Comparison of ENCODE assay signal across 23 cellular contexts in the genomic region with DNA sequence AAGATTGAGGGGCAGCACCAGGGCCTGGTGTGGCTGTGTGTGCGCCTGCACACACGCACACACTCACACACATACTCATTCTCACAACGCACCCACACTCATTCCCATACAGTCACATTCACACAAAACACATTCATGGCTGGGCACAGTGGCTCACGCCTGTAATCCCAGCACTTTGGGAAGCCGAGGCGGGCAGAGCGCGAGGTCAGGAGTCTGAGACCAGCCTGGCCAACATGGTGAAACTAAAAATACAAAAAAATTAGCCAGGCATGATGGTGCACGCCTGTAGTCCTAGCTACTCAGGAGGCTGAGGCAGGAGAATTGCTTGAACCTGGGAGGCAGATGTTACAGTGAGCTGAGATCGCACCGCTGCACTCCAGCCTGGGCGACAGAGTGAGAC. TPM values are rescaled to one million over a fixed set of nuclear protein-coding genes. Genes with fewer than 3 reads are reported as not detected.
"Had no signal": no experiment of that assay in that cellular context is flagged by ENCODE, and none has a peak within 500 bp of the region (broad histone marks: within the 10 kb centered on the region; RNA-seq: fewer than 3 reads in every experiment).

No MANE protein-coding gene starts in this region.

RNA-seq across cellular contexts. Expression of a gene that starts 5.9 kb away (rescaled TPM):
- total RNA-seq: activated CD4-positive, alpha-beta memory T cell treated with anti-CD3 and anti-CD28 coated beads for 36 hours; activated CD4-positive, alpha-beta T cell treated with anti-CD3 and anti-CD28 coated beads for 36 hours; activated CD4-positive, alpha-beta T cell treated with anti-CD3 and anti-CD28 coated beads, Interleukin-2, amount 10 ng/mL, durations not matched to agents 24 days and 14 days; activated CD8-positive, alpha-beta memory T cell treated with anti-CD3 and anti-CD28 coated beads for 36 hours; activated CD8-positive, alpha-beta memory T cell treated with anti-CD3 and anti-CD28 coated beads, Interleukin-2, amount 10 ng/mL, durations not matched to agents 7 days and 5 days; activated CD8-positive, alpha-beta T cell treated with anti-CD3 and anti-CD28 coated beads, Interleukin-2, amount 10 ng/mL, durations not matched to agents 7 days and 5 days; activated naive CD4-positive, alpha-beta T cell treated with anti-CD3 and anti-CD28 coated beads for 36 hours; activated naive CD8-positive, alpha-beta T cell treated with anti-CD3 and anti-CD28 coated beads, Interleukin-2, amount 10 ng/mL, durations not matched to agents 7 days and 5 days; activated T-helper 1 cell treated with anti-CD3 and anti-CD28 coated beads, Interleukin-12 subunit alpha, Interleukin-12 subunit beta, Interleukin-2, Interleukin-4 antibody, amounts not matched to agents 30 ng/mL and 10 ng/mL and 1 ng/mL, durations not matched to agents 14 hours and 24 hours and 36 hours; activated T-helper 2 cell treated with anti-CD3 and anti-CD28 coated beads, Interferon-gamma antibody, Interleukin-2, Interleukin-4, amounts not matched to agents 10 μg/mL and 5 μg/mL and 100 μg/mL, durations not matched to agents 14 hours and 24 hours and 36 hours; ascending aorta; breast epithelium; cardiac muscle cell; colonic mucosa; dermis microvascular lymphatic vessel endothelial cell; endothelial cell of umbilical vein; esophagus squamous epithelium; fibroblast of lung; fibroblast of villous mesenchyme; gastroesophageal sphincter; glomerular endothelial cell; T-helper 2 cell treated with Interferon-gamma antibody and Interleukin-4, amounts not matched to agents 100 ng/mL and 5 ng/mL, for 36 hours had no signal
- polyA plus RNA-seq: cardiac muscle cell, endothelial cell of umbilical vein, fibroblast of lung had no signal

RNA-seq across cellular contexts. Expression of a gene that starts 6.3 kb away (rescaled TPM):
- total RNA-seq: endothelial cell of umbilical vein, fibroblast of villous mesenchyme, glomerular endothelial cell had no signal
- polyA plus RNA-seq: cardiac muscle cell, endothelial cell of umbilical vein, fibroblast of lung had no signal

RNA-seq across cellular contexts. Expression of a gene that starts 28.6 kb away (rescaled TPM):
- total RNA-seq: activated CD4-positive, alpha-beta memory T cell treated with anti-CD3 and anti-CD28 coated beads for 36 hours; activated CD4-positive, alpha-beta T cell treated with anti-CD3 and anti-CD28 coated beads, Interleukin-2, amount 10 ng/mL, durations not matched to agents 24 days and 14 days; activated CD8-positive, alpha-beta memory T cell treated with anti-CD3 and anti-CD28 coated beads, Interleukin-2, amount 10 ng/mL, durations not matched to agents 7 days and 5 days; activated CD8-positive, alpha-beta T cell treated with anti-CD3 and anti-CD28 coated beads, Interleukin-2, amount 10 ng/mL, durations not matched to agents 7 days and 5 days; activated naive CD4-positive, alpha-beta T cell treated with anti-CD3 and anti-CD28 coated beads for 36 hours; activated T-helper 1 cell treated with anti-CD3 and anti-CD28 coated beads, Interleukin-12 subunit alpha, Interleukin-12 subunit beta, Interleukin-2, Interleukin-4 antibody, amounts not matched to agents 30 ng/mL and 10 ng/mL and 1 ng/mL, durations not matched to agents 14 hours and 24 hours and 36 hours; activated T-helper 2 cell treated with anti-CD3 and anti-CD28 coated beads, Interferon-gamma antibody, Interleukin-2, Interleukin-4, amounts not matched to agents 10 μg/mL and 5 μg/mL and 100 μg/mL, durations not matched to agents 14 hours and 24 hours and 36 hours; ascending aorta; breast epithelium; dermis microvascular lymphatic vessel endothelial cell; endothelial cell of umbilical vein; esophagus squamous epithelium; fibroblast of lung; fibroblast of villous mesenchyme; glomerular endothelial cell; heart right ventricle had no signal
- polyA plus RNA-seq: fibroblast of lung, heart right ventricle had no signal

RNA-seq across cellular contexts. Expression of a gene that starts 38.0 kb away (rescaled TPM):
- total RNA-seq: activated CD4-positive, alpha-beta memory T cell treated with anti-CD3 and anti-CD28 coated beads for 36 hours; activated CD4-positive, alpha-beta T cell treated with anti-CD3 and anti-CD28 coated beads for 36 hours; activated CD4-positive, alpha-beta T cell treated with anti-CD3 and anti-CD28 coated beads, Interleukin-2, amount 10 ng/mL, durations not matched to agents 24 days and 14 days; activated CD8-positive, alpha-beta memory T cell treated with anti-CD3 and anti-CD28 coated beads for 36 hours; activated CD8-positive, alpha-beta memory T cell treated with anti-CD3 and anti-CD28 coated beads, Interleukin-2, amount 10 ng/mL, durations not matched to agents 7 days and 5 days; activated CD8-positive, alpha-beta T cell treated with anti-CD3 and anti-CD28 coated beads, Interleukin-2, amount 10 ng/mL, durations not matched to agents 7 days and 5 days; activated naive CD4-positive, alpha-beta T cell treated with anti-CD3 and anti-CD28 coated beads for 36 hours; activated T-helper 1 cell treated with anti-CD3 and anti-CD28 coated beads, Interleukin-12 subunit alpha, Interleukin-12 subunit beta, Interleukin-2, Interleukin-4 antibody, amounts not matched to agents 30 ng/mL and 10 ng/mL and 1 ng/mL, durations not matched to agents 14 hours and 24 hours and 36 hours; activated T-helper 2 cell treated with anti-CD3 and anti-CD28 coated beads, Interferon-gamma antibody, Interleukin-2, Interleukin-4, amounts not matched to agents 10 μg/mL and 5 μg/mL and 100 μg/mL, durations not matched to agents 14 hours and 24 hours and 36 hours; cardiac muscle cell; T-helper 2 cell treated with Interferon-gamma antibody and Interleukin-4, amounts not matched to agents 100 ng/mL and 5 ng/mL, for 36 hours had no signal
- polyA plus RNA-seq: cardiac muscle cell had no signal
